ENCODE assay signal across 10 cellular contexts in genomic region chr12:52148541-52149181, GRCh38. TPM values are rescaled to one million over a fixed set of nuclear protein-coding genes. Genes with fewer than 3 reads are reported as not detected.
DNase-seq lines count a peak whose midpoint lies in the region; ATAC-seq, FAIRE-seq and TF ChIP-seq lines count a peak whose summit lies in the region.
"Had no signal": no experiment of that assay in that cellular context is flagged by ENCODE, and none has a peak within 500 bp of the region (broad histone marks: within the 10 kb centered on the region; RNA-seq: fewer than 3 reads in every experiment).

No MANE protein-coding gene starts in this region.

- peak; percentile 75 for FAIRE-seq in bronchial epithelial cell (lab: Jason Lieb, UNC)

- no peaks in the 10 kb centered on the region for H3K36me3 ChIP-seq in bronchial epithelial cell (ENCODE audit: control insufficient read depth, insufficient read depth, low read length)

- no peak overlapping the region for H3K4me3 ChIP-seq in bronchial epithelial cell (ENCODE audit: low read depth, low read length)

- H3K4me1 Mint-ChIP-seq in mesothelial cell of epicardium: peaks cover 40% of the 10 kb centered on the region

- no peak overlapping the region for H3K4me3 Mint-ChIP-seq in mesothelial cell of epicardium
- H3K4me3 Mint-ChIP-seq: neural crest cell had no signal

- no peaks in the 10 kb centered on the region for H3K27me3 Mint-ChIP-seq in mesothelial cell of epicardium (ENCODE audit: low read depth)

- no peaks in the 10 kb centered on the region for H3K27me3 ChIP-seq in bronchial epithelial cell (ENCODE audit: control insufficient read depth, insufficient read depth, low read length)

- DNase-seq in A172 (ENCODE audit: low spot score) (peak; percentile 92), HPDE6-E6E7 (ENCODE audit: extremely low spot score) (peak; percentile 85), bronchial epithelial cell (ENCODE audit: low read depth) (peak; percentile 93), mesothelial cell of epicardium (ENCODE audit: low spot score in 2 of 2, unreplicated experiment in 2 of 2) (no peak), Kasumi-1 (lab: John Stamatoyannopoulos, UW) (no peak)
- DNase-seq: stimulated activated CD8-positive, alpha-beta memory T cell treated with anti-CD3 and anti-CD28 coated beads, Interleukin-4, amount 100 ng/mL, for 48 hours had no signal

- no peak for ATAC-seq in HG02840 (IDR thresholded peaks at IDR 0.05; ENCODE audit: low FRiP score, unreplicated experiment)
- ATAC-seq in HG02938 (IDR thresholded peaks at IDR 0.05; ENCODE audit: unreplicated experiment): no peak
- no peak for ATAC-seq in GM21515 (IDR thresholded peaks at IDR 0.05; ENCODE audit: unreplicated experiment)

- H3K9me3 Mint-ChIP-seq in mesothelial cell of epicardium: no peaks in the 10 kb centered on the region
- H3K9me3 Mint-ChIP-seq: neural crest cell had no signal

- peak overlapping the region; percentile 56 for H3K27ac Mint-ChIP-seq in mesothelial cell of epicardium

- no peak for TF ChIP-seq CTCF in bronchial epithelial cell (IDR thresholded peaks at IDR 0.05; ENCODE audit: insufficient read depth, low read length, severe bottlenecking)
- no peak for TF ChIP-seq CTCF in mesothelial cell of epicardium (IDR thresholded peaks at IDR 0.05; ENCODE audit: unreplicated experiment)

- H3K36me3 Mint-ChIP-seq in mesothelial cell of epicardium: no peaks in the 10 kb centered on the region

RNA-seq across cellular contexts. Expression of gene KRT80, which starts 43.2 kb away (rescaled TPM):
- 65.2 and 75.2 TPM in 2 replicates for total RNA-seq in A172 (2014; rRNA removed; shearing (Covaris generic))
- total RNA-seq in bronchial epithelial cell (14.7 and 66.4 TPM in 2 replicates), mesothelial cell of epicardium (2.7 to 3.0 TPM (median 3.0 TPM) in 3 replicates)
- total RNA-seq: neural crest cell had no signal

Comparison
In these comparisons a context has a peak if more than half of its experiments do, and no peak if none do; other contexts are left out.
1. DNase-seq: peak in A172 (single experiment), HPDE6-E6E7 (single experiment) and bronchial epithelial cell (single experiment); none in mesothelial cell of epicardium (0 of 2) and Kasumi-1 (0 of 2).